Comparison of ENCODE assay signal across 1 cellular context in the genomic region with DNA sequence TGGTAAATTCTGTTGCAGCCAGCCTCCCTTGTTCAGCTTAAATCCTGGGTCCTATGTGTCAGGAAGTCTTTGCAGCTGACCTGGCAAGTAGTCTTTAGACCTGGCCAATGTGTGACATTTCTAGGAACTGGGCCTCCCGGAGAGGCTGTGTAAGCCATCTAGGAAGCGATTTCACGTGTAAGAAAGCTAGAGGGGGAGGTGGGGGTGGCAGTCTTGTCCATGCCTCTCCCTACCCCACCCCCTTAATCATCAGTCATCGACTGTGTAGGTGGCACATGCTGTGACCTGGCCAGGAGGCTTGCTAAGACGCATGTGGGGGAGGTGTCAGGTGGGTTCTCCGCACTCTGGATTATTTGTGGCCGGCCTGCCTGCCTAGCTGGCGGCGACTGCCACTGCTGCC.
A peak's percentile ranks its signal among the peaks of the same experiment; 100 is the strongest.
TF ChIP-seq lines count a peak whose summit lies in the region.

No MANE protein-coding gene starts in this region.

TF ChIP-seq in K562, 482 proteins besides CTCF, POLR2A, EP300 and RAD21 (continues in another document):
- TF ChIP-seq TCF3 (CRISPR knock-in tag; IDR thresholded peaks at IDR 0.05) (peak; percentile 33), PPARD (CRISPR knock-in tag; IDR thresholded peaks at IDR 0.05) (no peak), PHB (CRISPR knock-in tag; IDR thresholded peaks at IDR 0.05) (no peak), NRF1 (conservative IDR thresholded peaks at IDR 0.05 in 1 of 2, IDR thresholded peaks at IDR 0.05 in 1 of 2) (no peak), ZNF57 (CRISPR knock-in tag; IDR thresholded peaks at IDR 0.05) (no peak), SMARCB1 (IDR thresholded peaks at IDR 0.05; ENCODE audit: insufficient read length, low read depth) (no peak), ESRRA (IDR thresholded peaks at IDR 0.05; ENCODE audit: borderline replicate concordance, low read depth) (no peak), MCM7 (IDR thresholded peaks at IDR 0.05) (no peak), FUS (optimal IDR thresholded peaks at IDR 0.05; ENCODE audit: low read depth, low read length) (no peak), NR4A1 (CRISPR knock-in tag; IDR thresholded peaks at IDR 0.05) (no peak), NR4A1 (tag; IDR thresholded peaks at IDR 0.05) (0 out of 2 replicates have a peak, but pooled peaks have one; percentile 38), SMAD1 (IDR thresholded peaks at IDR 0.05; ENCODE audit: low read depth, low read length, partially characterized antibody) (no peak), MECOM (CRISPR knock-in tag; IDR thresholded peaks at IDR 0.05) (0 out of 2 replicates have a peak, but pooled peaks have one; percentile 26), MYC (IDR thresholded peaks at IDR 0.05; ENCODE audit: low read depth, low read length) (peak; percentile 17; the same call in 1 of the 2 replicates), MYC (CRISPR knock-in tag; IDR thresholded peaks at IDR 0.05; ENCODE audit: borderline replicate concordance, low read depth) (no peak), ATF1 (CRISPR knock-in tag; IDR thresholded peaks at IDR 0.05) (no peak), ATF1 (tag; IDR thresholded peaks at IDR 0.05) (no peak), CREM (IDR thresholded peaks at IDR 0.05; ENCODE audit: low read depth) (peak; percentile 70), U2AF1 (optimal IDR thresholded peaks at IDR 0.05; ENCODE audit: low read depth, low read length) (no peak), ZBTB7A (IDR thresholded peaks at IDR 0.05; ENCODE audit: borderline replicate concordance, control insufficient read depth, low read depth, low read length) (peak; percentile 39; the same call in 1 of the 2 replicates), ADNP (tag; IDR thresholded peaks at IDR 0.05) (no peak), MCM2 (IDR thresholded peaks at IDR 0.05; ENCODE audit: low read depth) (no peak), EP400 (IDR thresholded peaks at IDR 0.05) (no peak)
- TF ChIP-seq, protein P1, sequence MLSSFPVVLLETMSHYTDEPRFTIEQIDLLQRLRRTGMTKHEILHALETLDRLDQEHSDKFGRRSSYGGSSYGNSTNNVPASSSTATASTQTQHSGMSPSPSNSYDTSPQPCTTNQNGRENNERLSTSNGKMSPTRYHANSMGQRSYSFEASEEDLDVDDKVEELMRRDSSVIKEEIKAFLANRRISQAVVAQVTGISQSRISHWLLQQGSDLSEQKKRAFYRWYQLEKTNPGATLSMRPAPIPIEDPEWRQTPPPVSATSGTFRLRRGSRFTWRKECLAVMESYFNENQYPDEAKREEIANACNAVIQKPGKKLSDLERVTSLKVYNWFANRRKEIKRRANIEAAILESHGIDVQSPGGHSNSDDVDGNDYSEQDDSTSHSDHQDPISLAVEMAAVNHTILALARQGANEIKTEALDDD (IDR thresholded peaks at IDR 0.05), result peak; percentile 46; the same call in 1 of the 2 replicates
- TF ChIP-seq, protein P2, sequence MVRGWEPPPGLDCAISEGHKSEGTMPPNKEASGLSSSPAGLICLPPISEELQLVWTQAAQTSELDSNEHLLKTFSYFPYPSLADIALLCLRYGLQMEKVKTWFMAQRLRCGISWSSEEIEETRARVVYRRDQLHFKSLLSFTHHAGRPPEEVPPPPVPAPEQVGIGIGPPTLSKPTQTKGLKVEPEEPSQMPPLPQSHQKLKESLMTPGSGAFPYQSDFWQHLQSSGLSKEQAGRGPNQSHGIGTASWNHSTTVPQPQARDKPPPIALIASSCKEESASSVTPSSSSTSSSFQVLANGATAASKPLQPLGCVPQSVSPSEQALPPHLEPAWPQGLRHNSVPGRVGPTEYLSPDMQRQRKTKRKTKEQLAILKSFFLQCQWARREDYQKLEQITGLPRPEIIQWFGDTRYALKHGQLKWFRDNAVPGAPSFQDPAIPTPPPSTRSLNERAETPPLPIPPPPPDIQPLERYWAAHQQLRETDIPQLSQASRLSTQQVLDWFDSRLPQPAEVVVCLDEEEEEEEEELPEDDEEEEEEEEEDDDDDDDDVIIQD (CRISPR knock-in tag; IDR thresholded peaks at IDR 0.05), result no peak
- TF ChIP-seq, protein P3, sequence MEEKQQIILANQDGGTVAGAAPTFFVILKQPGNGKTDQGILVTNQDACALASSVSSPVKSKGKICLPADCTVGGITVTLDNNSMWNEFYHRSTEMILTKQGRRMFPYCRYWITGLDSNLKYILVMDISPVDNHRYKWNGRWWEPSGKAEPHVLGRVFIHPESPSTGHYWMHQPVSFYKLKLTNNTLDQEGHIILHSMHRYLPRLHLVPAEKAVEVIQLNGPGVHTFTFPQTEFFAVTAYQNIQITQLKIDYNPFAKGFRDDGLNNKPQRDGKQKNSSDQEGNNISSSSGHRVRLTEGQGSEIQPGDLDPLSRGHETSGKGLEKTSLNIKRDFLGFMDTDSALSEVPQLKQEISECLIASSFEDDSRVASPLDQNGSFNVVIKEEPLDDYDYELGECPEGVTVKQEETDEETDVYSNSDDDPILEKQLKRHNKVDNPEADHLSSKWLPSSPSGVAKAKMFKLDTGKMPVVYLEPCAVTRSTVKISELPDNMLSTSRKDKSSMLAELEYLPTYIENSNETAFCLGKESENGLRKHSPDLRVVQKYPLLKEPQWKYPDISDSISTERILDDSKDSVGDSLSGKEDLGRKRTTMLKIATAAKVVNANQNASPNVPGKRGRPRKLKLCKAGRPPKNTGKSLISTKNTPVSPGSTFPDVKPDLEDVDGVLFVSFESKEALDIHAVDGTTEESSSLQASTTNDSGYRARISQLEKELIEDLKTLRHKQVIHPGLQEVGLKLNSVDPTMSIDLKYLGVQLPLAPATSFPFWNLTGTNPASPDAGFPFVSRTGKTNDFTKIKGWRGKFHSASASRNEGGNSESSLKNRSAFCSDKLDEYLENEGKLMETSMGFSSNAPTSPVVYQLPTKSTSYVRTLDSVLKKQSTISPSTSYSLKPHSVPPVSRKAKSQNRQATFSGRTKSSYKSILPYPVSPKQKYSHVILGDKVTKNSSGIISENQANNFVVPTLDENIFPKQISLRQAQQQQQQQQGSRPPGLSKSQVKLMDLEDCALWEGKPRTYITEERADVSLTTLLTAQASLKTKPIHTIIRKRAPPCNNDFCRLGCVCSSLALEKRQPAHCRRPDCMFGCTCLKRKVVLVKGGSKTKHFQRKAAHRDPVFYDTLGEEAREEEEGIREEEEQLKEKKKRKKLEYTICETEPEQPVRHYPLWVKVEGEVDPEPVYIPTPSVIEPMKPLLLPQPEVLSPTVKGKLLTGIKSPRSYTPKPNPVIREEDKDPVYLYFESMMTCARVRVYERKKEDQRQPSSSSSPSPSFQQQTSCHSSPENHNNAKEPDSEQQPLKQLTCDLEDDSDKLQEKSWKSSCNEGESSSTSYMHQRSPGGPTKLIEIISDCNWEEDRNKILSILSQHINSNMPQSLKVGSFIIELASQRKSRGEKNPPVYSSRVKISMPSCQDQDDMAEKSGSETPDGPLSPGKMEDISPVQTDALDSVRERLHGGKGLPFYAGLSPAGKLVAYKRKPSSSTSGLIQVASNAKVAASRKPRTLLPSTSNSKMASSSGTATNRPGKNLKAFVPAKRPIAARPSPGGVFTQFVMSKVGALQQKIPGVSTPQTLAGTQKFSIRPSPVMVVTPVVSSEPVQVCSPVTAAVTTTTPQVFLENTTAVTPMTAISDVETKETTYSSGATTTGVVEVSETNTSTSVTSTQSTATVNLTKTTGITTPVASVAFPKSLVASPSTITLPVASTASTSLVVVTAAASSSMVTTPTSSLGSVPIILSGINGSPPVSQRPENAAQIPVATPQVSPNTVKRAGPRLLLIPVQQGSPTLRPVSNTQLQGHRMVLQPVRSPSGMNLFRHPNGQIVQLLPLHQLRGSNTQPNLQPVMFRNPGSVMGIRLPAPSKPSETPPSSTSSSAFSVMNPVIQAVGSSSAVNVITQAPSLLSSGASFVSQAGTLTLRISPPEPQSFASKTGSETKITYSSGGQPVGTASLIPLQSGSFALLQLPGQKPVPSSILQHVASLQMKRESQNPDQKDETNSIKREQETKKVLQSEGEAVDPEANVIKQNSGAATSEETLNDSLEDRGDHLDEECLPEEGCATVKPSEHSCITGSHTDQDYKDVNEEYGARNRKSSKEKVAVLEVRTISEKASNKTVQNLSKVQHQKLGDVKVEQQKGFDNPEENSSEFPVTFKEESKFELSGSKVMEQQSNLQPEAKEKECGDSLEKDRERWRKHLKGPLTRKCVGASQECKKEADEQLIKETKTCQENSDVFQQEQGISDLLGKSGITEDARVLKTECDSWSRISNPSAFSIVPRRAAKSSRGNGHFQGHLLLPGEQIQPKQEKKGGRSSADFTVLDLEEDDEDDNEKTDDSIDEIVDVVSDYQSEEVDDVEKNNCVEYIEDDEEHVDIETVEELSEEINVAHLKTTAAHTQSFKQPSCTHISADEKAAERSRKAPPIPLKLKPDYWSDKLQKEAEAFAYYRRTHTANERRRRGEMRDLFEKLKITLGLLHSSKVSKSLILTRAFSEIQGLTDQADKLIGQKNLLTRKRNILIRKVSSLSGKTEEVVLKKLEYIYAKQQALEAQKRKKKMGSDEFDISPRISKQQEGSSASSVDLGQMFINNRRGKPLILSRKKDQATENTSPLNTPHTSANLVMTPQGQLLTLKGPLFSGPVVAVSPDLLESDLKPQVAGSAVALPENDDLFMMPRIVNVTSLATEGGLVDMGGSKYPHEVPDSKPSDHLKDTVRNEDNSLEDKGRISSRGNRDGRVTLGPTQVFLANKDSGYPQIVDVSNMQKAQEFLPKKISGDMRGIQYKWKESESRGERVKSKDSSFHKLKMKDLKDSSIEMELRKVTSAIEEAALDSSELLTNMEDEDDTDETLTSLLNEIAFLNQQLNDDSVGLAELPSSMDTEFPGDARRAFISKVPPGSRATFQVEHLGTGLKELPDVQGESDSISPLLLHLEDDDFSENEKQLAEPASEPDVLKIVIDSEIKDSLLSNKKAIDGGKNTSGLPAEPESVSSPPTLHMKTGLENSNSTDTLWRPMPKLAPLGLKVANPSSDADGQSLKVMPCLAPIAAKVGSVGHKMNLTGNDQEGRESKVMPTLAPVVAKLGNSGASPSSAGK (IDR thresholded peaks at IDR 0.05), result peak; percentile 72
- TF ChIP-seq, protein P4, sequence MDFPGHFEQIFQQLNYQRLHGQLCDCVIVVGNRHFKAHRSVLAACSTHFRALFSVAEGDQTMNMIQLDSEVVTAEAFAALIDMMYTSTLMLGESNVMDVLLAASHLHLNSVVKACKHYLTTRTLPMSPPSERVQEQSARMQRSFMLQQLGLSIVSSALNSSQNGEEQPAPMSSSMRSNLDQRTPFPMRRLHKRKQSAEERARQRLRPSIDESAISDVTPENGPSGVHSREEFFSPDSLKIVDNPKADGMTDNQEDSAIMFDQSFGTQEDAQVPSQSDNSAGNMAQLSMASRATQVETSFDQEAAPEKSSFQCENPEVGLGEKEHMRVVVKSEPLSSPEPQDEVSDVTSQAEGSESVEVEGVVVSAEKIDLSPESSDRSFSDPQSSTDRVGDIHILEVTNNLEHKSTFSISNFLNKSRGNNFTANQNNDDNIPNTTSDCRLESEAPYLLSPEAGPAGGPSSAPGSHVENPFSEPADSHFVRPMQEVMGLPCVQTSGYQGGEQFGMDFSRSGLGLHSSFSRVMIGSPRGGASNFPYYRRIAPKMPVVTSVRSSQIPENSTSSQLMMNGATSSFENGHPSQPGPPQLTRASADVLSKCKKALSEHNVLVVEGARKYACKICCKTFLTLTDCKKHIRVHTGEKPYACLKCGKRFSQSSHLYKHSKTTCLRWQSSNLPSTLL (IDR thresholded peaks at IDR 0.05), result no peak
- TF ChIP-seq, protein P5, sequence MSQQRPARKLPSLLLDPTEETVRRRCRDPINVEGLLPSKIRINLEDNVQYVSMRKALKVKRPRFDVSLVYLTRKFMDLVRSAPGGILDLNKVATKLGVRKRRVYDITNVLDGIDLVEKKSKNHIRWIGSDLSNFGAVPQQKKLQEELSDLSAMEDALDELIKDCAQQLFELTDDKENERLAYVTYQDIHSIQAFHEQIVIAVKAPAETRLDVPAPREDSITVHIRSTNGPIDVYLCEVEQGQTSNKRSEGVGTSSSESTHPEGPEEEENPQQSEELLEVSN (IDR thresholded peaks at IDR 0.05; ENCODE audit: borderline replicate concordance in 1 of 2, extremely low read depth in 1 of 2, insufficient read depth in 1 of 2, insufficient read length in 1 of 2, low read depth in 1 of 2, low read length in 1 of 2, poor library complexity in 1 of 2, severe bottlenecking in 1 of 2), result peak; percentile 38 to 64
- TF ChIP-seq, protein P6, sequence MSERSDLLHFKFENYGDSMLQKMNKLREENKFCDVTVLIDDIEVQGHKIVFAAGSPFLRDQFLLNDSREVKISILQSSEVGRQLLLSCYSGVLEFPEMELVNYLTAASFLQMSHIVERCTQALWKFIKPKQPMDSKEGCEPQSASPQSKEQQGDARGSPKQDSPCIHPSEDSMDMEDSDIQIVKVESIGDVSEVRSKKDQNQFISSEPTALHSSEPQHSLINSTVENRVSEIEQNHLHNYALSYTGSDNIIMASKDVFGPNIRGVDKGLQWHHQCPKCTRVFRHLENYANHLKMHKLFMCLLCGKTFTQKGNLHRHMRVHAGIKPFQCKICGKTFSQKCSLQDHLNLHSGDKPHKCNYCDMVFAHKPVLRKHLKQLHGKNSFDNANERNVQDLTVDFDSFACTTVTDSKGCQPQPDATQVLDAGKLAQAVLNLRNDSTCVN (CRISPR knock-in tag; IDR thresholded peaks at IDR 0.05), result no peak
- TF ChIP-seq, protein P7, sequence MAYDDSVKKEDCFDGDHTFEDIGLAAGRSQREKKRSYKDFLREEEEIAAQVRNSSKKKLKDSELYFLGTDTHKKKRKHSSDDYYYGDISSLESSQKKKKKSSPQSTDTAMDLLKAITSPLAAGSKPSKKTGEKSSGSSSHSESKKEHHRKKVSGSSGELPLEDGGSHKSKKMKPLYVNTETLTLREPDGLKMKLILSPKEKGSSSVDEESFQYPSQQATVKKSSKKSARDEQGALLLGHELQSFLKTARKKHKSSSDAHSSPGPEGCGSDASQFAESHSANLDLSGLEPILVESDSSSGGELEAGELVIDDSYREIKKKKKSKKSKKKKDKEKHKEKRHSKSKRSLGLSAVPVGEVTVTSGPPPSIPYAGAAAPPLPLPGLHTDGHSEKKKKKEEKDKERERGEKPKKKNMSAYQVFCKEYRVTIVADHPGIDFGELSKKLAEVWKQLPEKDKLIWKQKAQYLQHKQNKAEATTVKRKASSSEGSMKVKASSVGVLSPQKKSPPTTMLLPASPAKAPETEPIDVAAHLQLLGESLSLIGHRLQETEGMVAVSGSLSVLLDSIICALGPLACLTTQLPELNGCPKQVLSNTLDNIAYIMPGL (CRISPR knock-in tag; IDR thresholded peaks at IDR 0.05), result no peak
- TF ChIP-seq, protein P8, sequence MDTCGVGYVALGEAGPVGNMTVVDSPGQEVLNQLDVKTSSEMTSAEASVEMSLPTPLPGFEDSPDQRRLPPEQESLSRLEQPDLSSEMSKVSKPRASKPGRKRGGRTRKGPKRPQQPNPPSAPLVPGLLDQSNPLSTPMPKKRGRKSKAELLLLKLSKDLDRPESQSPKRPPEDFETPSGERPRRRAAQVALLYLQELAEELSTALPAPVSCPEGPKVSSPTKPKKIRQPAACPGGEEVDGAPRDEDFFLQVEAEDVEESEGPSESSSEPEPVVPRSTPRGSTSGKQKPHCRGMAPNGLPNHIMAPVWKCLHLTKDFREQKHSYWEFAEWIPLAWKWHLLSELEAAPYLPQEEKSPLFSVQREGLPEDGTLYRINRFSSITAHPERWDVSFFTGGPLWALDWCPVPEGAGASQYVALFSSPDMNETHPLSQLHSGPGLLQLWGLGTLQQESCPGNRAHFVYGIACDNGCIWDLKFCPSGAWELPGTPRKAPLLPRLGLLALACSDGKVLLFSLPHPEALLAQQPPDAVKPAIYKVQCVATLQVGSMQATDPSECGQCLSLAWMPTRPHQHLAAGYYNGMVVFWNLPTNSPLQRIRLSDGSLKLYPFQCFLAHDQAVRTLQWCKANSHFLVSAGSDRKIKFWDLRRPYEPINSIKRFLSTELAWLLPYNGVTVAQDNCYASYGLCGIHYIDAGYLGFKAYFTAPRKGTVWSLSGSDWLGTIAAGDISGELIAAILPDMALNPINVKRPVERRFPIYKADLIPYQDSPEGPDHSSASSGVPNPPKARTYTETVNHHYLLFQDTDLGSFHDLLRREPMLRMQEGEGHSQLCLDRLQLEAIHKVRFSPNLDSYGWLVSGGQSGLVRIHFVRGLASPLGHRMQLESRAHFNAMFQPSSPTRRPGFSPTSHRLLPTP (IDR thresholded peaks at IDR 0.05; ENCODE audit: borderline replicate concordance, extremely low read depth, insufficient read length), result no peak
